23 cellular contexts compared by ENCODE assay signal in genomic region chr1:116740296-116740695, GRCh38. TPM values are rescaled to one million over a fixed set of nuclear protein-coding genes. Genes with fewer than 3 reads are reported as not detected.
A peak's percentile ranks its signal among the peaks of the same experiment; 100 is the strongest.
DNase-seq lines count a peak whose midpoint lies in the region; ATAC-seq lines count a peak whose summit lies in the region.
"Had no signal": no experiment of that assay in that cellular context is flagged by ENCODE, and none has a peak within 500 bp of the region (broad histone marks: within the 10 kb centered on the region; RNA-seq: fewer than 3 reads in every experiment).

No MANE protein-coding gene starts in this region.

- no peaks in the 10 kb centered on the region for H3K4me1 ChIP-seq in aorta (ENCODE audit: control insufficient read depth in 1 of 2, insufficient read depth in 2 of 2, low read length in 2 of 2)
- H3K4me1 ChIP-seq: Caco-2, gastroesophageal sphincter, tibial artery had no signal

- peaks cover 31% of the 10 kb centered on the region for H3K9me3 Mint-ChIP-seq in activated naive CD4-positive, alpha-beta T cell treated with anti-CD3 and anti-CD28 coated beads for 36 hours
- peaks cover 27% of the 10 kb centered on the region for H3K9me3 Mint-ChIP-seq in activated CD4-positive, alpha-beta memory T cell treated with anti-CD3 and anti-CD28 coated beads for 36 hours
- H3K9me3 Mint-ChIP-seq in central memory CD8-positive, alpha-beta T cell = peaks cover 22% of the 10 kb centered on the region
- H3K9me3 Mint-ChIP-seq in stimulated activated naive CD8-positive, alpha-beta T cell treated with anti-CD3 and anti-CD28 coated beads, Interleukin-15, amount 100 ng/mL, for 72 hours = peaks cover 43 to 48% of the 10 kb centered on the region in 2 donors

- no peaks in the 10 kb centered on the region for H3K36me3 ChIP-seq in aorta (ENCODE audit: control insufficient read depth in 1 of 2, insufficient read depth in 2 of 2, low read length in 1 of 2)
- H3K36me3 ChIP-seq: esophagus squamous epithelium, gastroesophageal sphincter, tibial artery had no signal

- intact Hi-C loops in activated naive CD4-positive, alpha-beta T cell treated with anti-CD3 and anti-CD28 coated beads for 36 hours (cut with micrococcal nuclease) = no loop called here
- intact Hi-C loops in activated CD4-positive, alpha-beta memory T cell treated with anti-CD3 and anti-CD28 coated beads for 36 hours (cut with micrococcal nuclease) = no loop called here
- intact Hi-C loops in aorta (cut with DNase I) = no loop called here

- H3K27ac ChIP-seq in aorta (ENCODE audit: low read depth in 1 of 2, low read length in 2 of 2) = no peak overlapping the region
- H3K27ac ChIP-seq: gastroesophageal sphincter, tibial artery had no signal

- CTCF ChIA-PET in activated naive CD4-positive, alpha-beta T cell treated with anti-CD3 and anti-CD28 coated beads for 36 hours (lab: Charles Lee) = interaction anchor here (1.6 to 5.2 kb wide), 6 partner anchors 10 to 78 kb away, joined by 6 to 96 read pairs (median 43); partner anchors contain the start of gene CD2
- CTCF ChIA-PET in activated CD4-positive, alpha-beta memory T cell treated with anti-CD3 and anti-CD28 coated beads for 36 hours (lab: Charles Lee) = interaction anchor here (1.0 to 5.8 kb wide), 6 partner anchors 9 to 261 kb away, joined by 3 to 181 read pairs (median 46); partner anchors contain the start of genes CD101 and CD2

- WGBS in aorta, 2 donors = 81 to 88% methylated on average over 6 of the region's 6 CpGs

- peaks cover 31% of the 10 kb centered on the region for H3K36me3 Mint-ChIP-seq in activated naive CD4-positive, alpha-beta T cell treated with anti-CD3 and anti-CD28 coated beads for 36 hours (ENCODE audit: low read depth)
- peaks cover 28% of the 10 kb centered on the region for H3K36me3 Mint-ChIP-seq in activated CD4-positive, alpha-beta memory T cell treated with anti-CD3 and anti-CD28 coated beads for 36 hours
- peaks cover 7% of the 10 kb centered on the region for H3K36me3 Mint-ChIP-seq in central memory CD8-positive, alpha-beta T cell (ENCODE audit: insufficient read depth)

- no peaks in the 10 kb centered on the region for H3K27me3 Mint-ChIP-seq in activated naive CD4-positive, alpha-beta T cell treated with anti-CD3 and anti-CD28 coated beads for 36 hours (ENCODE audit: low read depth)
- H3K27me3 Mint-ChIP-seq in activated CD4-positive, alpha-beta memory T cell treated with anti-CD3 and anti-CD28 coated beads for 36 hours = no peaks in the 10 kb centered on the region
- H3K27me3 Mint-ChIP-seq in central memory CD8-positive, alpha-beta T cell = no peaks in the 10 kb centered on the region
- H3K27me3 Mint-ChIP-seq in stimulated activated naive CD8-positive, alpha-beta T cell treated with anti-CD3 and anti-CD28 coated beads, Interleukin-15, amount 100 ng/mL, for 72 hours = no peaks in the 10 kb centered on the region
- H3K27me3 Mint-ChIP-seq: memory B cell, naive B cell had no signal

- peaks cover 9% of the 10 kb centered on the region for H3K9me3 ChIP-seq in aorta (ENCODE audit: control insufficient read depth, low read length)
- H3K9me3 ChIP-seq: Caco-2 had no signal

- no peak for DNase-seq in activated naive CD4-positive, alpha-beta T cell treated with anti-CD3 and anti-CD28 coated beads for 36 hours
- DNase-seq in activated naive CD4-positive, alpha-beta T cell (lab: John Stamatoyannopoulos, UW) = no peak
- no peak for DNase-seq in activated CD4-positive, alpha-beta memory T cell treated with anti-CD3 and anti-CD28 coated beads for 36 hours
- DNase-seq in central memory CD8-positive, alpha-beta T cell (ENCODE audit: low spot score in 2 of 2) = no peak
- DNase-seq in stimulated activated naive CD8-positive, alpha-beta T cell treated with anti-CD3 and anti-CD28 coated beads, Interleukin-15, amount 100 ng/mL, for 72 hours = no peak
- no peak for DNase-seq in NCI-H1436 treated with DMSO at 0.1 percent for 48 hours (lab: John Stamatoyannopoulos, UW)
- no peak for DNase-seq in aorta
- DNase-seq: anterior cingulate cortex, Caco-2, caudate nucleus, esophagus squamous epithelium, HCEC 1CT, KG1, kidney, naive B cell, NCI-H187 treated with DMSO at 0.1 percent for 48 hours, NCI-H748 treated with DMSO at 0.1 percent for 48 hours, posterior cingulate gyrus, tibial artery had no signal

- H3K4me3 ChIP-seq in aorta (ENCODE audit: low read length in 2 of 2) = no peak overlapping the region
- H3K4me3 ChIP-seq: esophagus squamous epithelium, gastroesophageal sphincter, tibial artery had no signal

- ATAC-seq in central memory CD8-positive, alpha-beta T cell (replicated peaks; ENCODE audit: extremely low read depth, poor library complexity, severe bottlenecking) = no peak
- no peak for ATAC-seq in stimulated activated naive CD8-positive, alpha-beta T cell treated with anti-CD3 and anti-CD28 coated beads, Interleukin-15, amount 100 ng/mL, for 72 hours
- ATAC-seq in HG02852 (IDR thresholded peaks at IDR 0.05; ENCODE audit: unreplicated experiment) = no peak
- ATAC-seq in aorta (ENCODE audit: low FRiP score) = no peak
- ATAC-seq: gastroesophageal sphincter had no signal

- POLR2A ChIA-PET in activated CD4-positive, alpha-beta memory T cell treated with anti-CD3 and anti-CD28 coated beads for 36 hours (lab: Charles Lee) = interaction anchor here (3.2 to 7.3 kb wide), 4 partner anchors 10 to 65 kb away, joined by 17 to 803 read pairs (median 122); partner anchors contain the start of gene CD2

- H3K27me3 ChIP-seq in aorta (ENCODE audit: control insufficient read depth in 1 of 2, insufficient read depth in 2 of 2, low read length in 1 of 2) = no peaks in the 10 kb centered on the region
- H3K27me3 ChIP-seq: esophagus squamous epithelium, gastroesophageal sphincter, tibial artery had no signal

- peak overlapping the region; percentile 100 for H3K27ac Mint-ChIP-seq in activated naive CD4-positive, alpha-beta T cell treated with anti-CD3 and anti-CD28 coated beads for 36 hours
- H3K27ac Mint-ChIP-seq in activated CD4-positive, alpha-beta memory T cell treated with anti-CD3 and anti-CD28 coated beads for 36 hours = peak overlapping the region; percentile 100
- H3K27ac Mint-ChIP-seq in central memory CD8-positive, alpha-beta T cell (ENCODE audit: low read depth) = peak overlapping the region; percentile 98
- peak overlapping the region; percentile 100 for H3K27ac Mint-ChIP-seq in stimulated activated naive CD8-positive, alpha-beta T cell treated with anti-CD3 and anti-CD28 coated beads, Interleukin-15, amount 100 ng/mL, for 72 hours
- H3K27ac Mint-ChIP-seq: memory B cell had no signal

- H3K4me1 Mint-ChIP-seq in activated naive CD4-positive, alpha-beta T cell treated with anti-CD3 and anti-CD28 coated beads for 36 hours (ENCODE audit: low read depth) = peaks cover 61% of the 10 kb centered on the region
- peaks cover 65% of the 10 kb centered on the region for H3K4me1 Mint-ChIP-seq in activated CD4-positive, alpha-beta memory T cell treated with anti-CD3 and anti-CD28 coated beads for 36 hours (ENCODE audit: low read depth)
- H3K4me1 Mint-ChIP-seq in central memory CD8-positive, alpha-beta T cell = peaks cover 53% of the 10 kb centered on the region
- H3K4me1 Mint-ChIP-seq in stimulated activated naive CD8-positive, alpha-beta T cell treated with anti-CD3 and anti-CD28 coated beads, Interleukin-15, amount 100 ng/mL, for 72 hours = peaks cover 63% of the 10 kb centered on the region

- H3K4me3 Mint-ChIP-seq in activated naive CD4-positive, alpha-beta T cell treated with anti-CD3 and anti-CD28 coated beads for 36 hours = peak overlapping the region; percentile 71
- H3K4me3 Mint-ChIP-seq in activated CD4-positive, alpha-beta memory T cell treated with anti-CD3 and anti-CD28 coated beads for 36 hours = peak overlapping the region; percentile 43
- H3K4me3 Mint-ChIP-seq in central memory CD8-positive, alpha-beta T cell = peak overlapping the region; percentile 41
- peak overlapping the region; percentile 76 to 85 for H3K4me3 Mint-ChIP-seq in stimulated activated naive CD8-positive, alpha-beta T cell treated with anti-CD3 and anti-CD28 coated beads, Interleukin-15, amount 100 ng/mL, for 72 hours
- H3K4me3 Mint-ChIP-seq: memory B cell had no signal

RNA-seq across cellular contexts. Expression of gene CD2, which starts 13.9 kb away (rescaled TPM):
- total RNA-seq in activated naive CD4-positive, alpha-beta T cell treated with anti-CD3 and anti-CD28 coated beads for 36 hours = 100 to 1,000 TPM; 251 to 264 TPM
- total RNA-seq in activated CD4-positive, alpha-beta memory T cell treated with anti-CD3 and anti-CD28 coated beads for 36 hours = 100 to 1,000 TPM; 335 to 355 TPM
- total RNA-seq in aorta = 1 to 10 TPM; 4.3 to 5.5 TPM
- 10 to 100 TPM in 1 of 2 donors, under 1 TPM in 1; 0.74 to 12.0 TPM for polyA plus RNA-seq in aorta
- total RNA-seq: Caco-2, HT-29 had no signal

Comparison
In these comparisons a context has a peak if more than half of its experiments do, and no peak if none do; other contexts are left out.
1. RNA of gene CD2, which starts 13.9 kb away (total RNA-seq): 335 to 355 TPM in activated CD4-positive, alpha-beta memory T cell treated with anti-CD3 and anti-CD28 coated beads for 36 hours and 251 to 264 TPM in activated naive CD4-positive, alpha-beta T cell treated with anti-CD3 and anti-CD28 coated beads for 36 hours; 4.3 to 5.5 TPM in aorta; every median in the first group is over 10 times any median in the second.
2. Peak in every context shown above with its lines, with median percentiles within 50 percentile points of each other: H3K27ac Mint-ChIP-seq and H3K4me3 Mint-ChIP-seq.